27 cellular contexts compared by ENCODE assay signal in the genomic region with DNA sequence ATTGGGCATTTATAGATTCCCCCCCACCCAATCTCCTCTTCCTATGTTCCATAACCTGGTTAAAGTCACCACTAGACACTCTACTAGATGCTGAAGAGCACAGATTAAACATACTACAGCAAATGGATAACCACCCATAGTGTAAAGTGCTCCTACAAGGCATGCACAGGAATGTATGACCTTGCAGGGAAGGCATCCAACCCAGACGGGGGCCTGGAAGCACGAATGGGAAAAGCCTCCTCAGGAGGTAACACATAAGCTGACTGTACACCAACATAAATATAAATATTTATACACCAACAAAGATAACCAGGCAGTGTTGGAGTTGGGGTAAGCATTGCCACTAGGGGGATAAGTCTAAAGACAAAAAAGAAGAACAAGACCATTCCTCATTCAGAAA.
DNase-seq lines count a peak whose midpoint lies in the region; ATAC-seq and TF ChIP-seq lines count a peak whose summit lies in the region.
"Had no signal": no experiment of that assay in that cellular context is flagged by ENCODE, and none has a peak within 500 bp of the region (broad histone marks: within the 10 kb centered on the region; RNA-seq: fewer than 3 reads in every experiment).

No MANE protein-coding gene starts in this region.

- H3K4me1 Mint-ChIP-seq in endodermal cell (no peaks in the 10 kb centered on the region), neural progenitor cell (no peaks in the 10 kb centered on the region)
- H3K4me1 Mint-ChIP-seq in activated T-cell treated with anti-CD3 and anti-CD28 coated beads, Interleukin-2, amount 50 U/mL, for 72 hours (ENCODE audit: low read depth), result no peaks in the 10 kb centered on the region
- H3K4me1 Mint-ChIP-seq: CD4-positive, CD25-positive, alpha-beta regulatory T cell; T-cell had no signal

- H3K27me3 Mint-ChIP-seq in endodermal cell (ENCODE audit: insufficient read depth), result no peaks in the 10 kb centered on the region
- H3K27me3 Mint-ChIP-seq in neural progenitor cell (ENCODE audit: insufficient read depth, low read depth), result no peaks in the 10 kb centered on the region
- no peaks in the 10 kb centered on the region for H3K27me3 Mint-ChIP-seq in activated T-cell treated with anti-CD3 and anti-CD28 coated beads, Interleukin-2, amount 50 U/mL, for 72 hours (ENCODE audit: low read depth)
- H3K27me3 Mint-ChIP-seq: CD4-positive, CD25-positive, alpha-beta regulatory T cell; T-cell had no signal

- H3K9me3 Mint-ChIP-seq in endodermal cell, result peaks cover 14% of the 10 kb centered on the region
- H3K9me3 Mint-ChIP-seq in neural progenitor cell, result peaks cover 7% of the 10 kb centered on the region
- H3K9me3 Mint-ChIP-seq in activated T-cell treated with anti-CD3 and anti-CD28 coated beads, Interleukin-2, amount 50 U/mL, for 72 hours, result peaks cover 1 to 4% of the 10 kb centered on the region in 2 donors
- H3K9me3 Mint-ChIP-seq: T-cell had no signal

- H3K4me3 ChIP-seq in DOHH2 (ENCODE audit: low read length) (no peak overlapping the region), LNCaP clone FGC (ENCODE audit: low read depth, low read length) (no peak overlapping the region), endodermal cell (ENCODE audit: low read length) (no peak overlapping the region), neural progenitor cell (no peak overlapping the region)
- H3K4me3 ChIP-seq: GM12878 had no signal

- H4K20me1 ChIP-seq in DOHH2 (ENCODE audit: control insufficient read depth, insufficient read depth, low read depth, low read length), result no peaks in the 10 kb centered on the region
- no peaks in the 10 kb centered on the region for H4K20me1 ChIP-seq in neural progenitor cell (ENCODE audit: low read depth)

- H3K79me2 ChIP-seq in DOHH2 (ENCODE audit: control insufficient read depth, low read length) (no peaks in the 10 kb centered on the region), neural progenitor cell (ENCODE audit: low read depth) (no peaks in the 10 kb centered on the region)

- H2AFZ ChIP-seq in neural progenitor cell (replicated peaks), result no peak overlapping the region

- no peaks in the 10 kb centered on the region for H3K9me2 ChIP-seq in DOHH2 (replicated peaks; ENCODE audit: control insufficient read depth, low read length)
- H3K9me2 ChIP-seq: SK-N-SH had no signal

- H3K27ac Mint-ChIP-seq in endodermal cell (no peak overlapping the region), neural progenitor cell (no peak overlapping the region)
- H3K27ac Mint-ChIP-seq in activated T-cell treated with anti-CD3 and anti-CD28 coated beads, Interleukin-2, amount 50 U/mL, for 72 hours, result no peak overlapping the region
- H3K27ac Mint-ChIP-seq: CD4-positive, CD25-positive, alpha-beta regulatory T cell; T-cell had no signal

- H3K27ac ChIP-seq in DOHH2 (ENCODE audit: low read depth, low read length), result no peak overlapping the region
- no peak overlapping the region for H3K27ac ChIP-seq in endodermal cell (ENCODE audit: low read depth, low read length)
- no peak overlapping the region for H3K27ac ChIP-seq in neural progenitor cell
- H3K27ac ChIP-seq: HL-60 had no signal

- 74% methylated on average over 2 of the region's 2 CpGs; no CpG with 5 or more reads in 1 of the 2 experiments for WGBS in endodermal cell (ENCODE audit: insufficient coverage in 1 of 2, insufficient read length in 1 of 2), 2 experiments

- ATAC-seq in GM19467 (IDR thresholded peaks at IDR 0.05; ENCODE audit: unreplicated experiment) (no peak), HG02973 (IDR thresholded peaks at IDR 0.05; ENCODE audit: unreplicated experiment) (no peak)
- no peak for ATAC-seq in activated T-cell treated with anti-CD3 and anti-CD28 coated beads, Interleukin-2, amount 50 U/mL, for 72 hours (replicated peaks in 1 of 2)
- ATAC-seq: GM12878, T-cell had no signal

- peak; percentile 18 for TF ChIP-seq CTCF in DOHH2 (IDR thresholded peaks at IDR 0.05; ENCODE audit: low read depth, low read length, poor library complexity, severe bottlenecking)
- TF ChIP-seq CTCF in LNCaP clone FGC (IDR thresholded peaks at IDR 0.05; ENCODE audit: control insufficient read depth, extremely low read depth, insufficient read depth), result 0 out of 2 replicates have a peak, but pooled peaks have one; percentile 5
- TF ChIP-seq CTCF in endodermal cell (conservative IDR thresholded peaks at IDR 0.05), result peak; percentile 56
- TF ChIP-seq CTCF in neural progenitor cell (IDR thresholded peaks at IDR 0.05), result peak; percentile 26

- no peak overlapping the region for H3K9ac ChIP-seq in endodermal cell (ENCODE audit: extremely low read depth, low read length, poor library complexity, severe bottlenecking)
- H3K9ac ChIP-seq in neural progenitor cell, result no peak overlapping the region
- H3K9ac ChIP-seq: SK-N-SH had no signal

- no peak overlapping the region for H3K4me3 Mint-ChIP-seq in endodermal cell
- no peak overlapping the region for H3K4me3 Mint-ChIP-seq in neural progenitor cell
- no peak overlapping the region for H3K4me3 Mint-ChIP-seq in activated T-cell treated with anti-CD3 and anti-CD28 coated beads, Interleukin-2, amount 50 U/mL, for 72 hours
- H3K4me3 Mint-ChIP-seq: CD4-positive, CD25-positive, alpha-beta regulatory T cell; T-cell had no signal

- no peaks in the 10 kb centered on the region for H3K27me3 ChIP-seq in DOHH2 (ENCODE audit: control insufficient read depth, low read length)
- H3K27me3 ChIP-seq in endodermal cell (ENCODE audit: control insufficient read depth, insufficient read depth, low read length, poor library complexity, severe bottlenecking), result no peaks in the 10 kb centered on the region
- no peaks in the 10 kb centered on the region for H3K27me3 ChIP-seq in neural progenitor cell

- H3K4me2 ChIP-seq in DOHH2 (ENCODE audit: low read length), result no peak overlapping the region
- no peak overlapping the region for H3K4me2 ChIP-seq in neural progenitor cell
- H3K4me2 ChIP-seq: SK-N-SH had no signal

- H3K4me1 ChIP-seq in DOHH2 (ENCODE audit: control insufficient read depth, low read length), result no peaks in the 10 kb centered on the region
- H3K4me1 ChIP-seq in endodermal cell (ENCODE audit: control insufficient read depth, insufficient read depth, low read length), result no peaks in the 10 kb centered on the region
- no peaks in the 10 kb centered on the region for H3K4me1 ChIP-seq in neural progenitor cell

- H3K36me3 Mint-ChIP-seq in endodermal cell (ENCODE audit: low read depth) (no peaks in the 10 kb centered on the region), neural progenitor cell (no peaks in the 10 kb centered on the region)
- H3K36me3 Mint-ChIP-seq in activated T-cell treated with anti-CD3 and anti-CD28 coated beads, Interleukin-2, amount 50 U/mL, for 72 hours (ENCODE audit: insufficient read depth in 2 of 2), result no peaks in the 10 kb centered on the region
- H3K36me3 Mint-ChIP-seq: CD4-positive, CD25-positive, alpha-beta regulatory T cell; T-cell had no signal

- DNase-seq in LNCaP clone FGC (ENCODE audit: low read depth) (no peak), endodermal cell (no peak), neural progenitor cell (ENCODE audit: low spot score) (no peak)
- no peak for DNase-seq in activated T-cell treated with anti-CD3 and anti-CD28 coated beads, Interleukin-2, amount 50 U/mL, for 72 hours
- DNase-seq in stimulated activated CD4-positive, alpha-beta T cell treated with anti-CD3 and anti-CD28 coated beads, Interleukin-2, amount 100 ng/mL, for 24 hours, result no peak
- DNase-seq: ACHN; CD4-positive, CD25-positive, alpha-beta regulatory T cell; COR-L47; DMS 273 treated with DMSO at 0.1 percent for 48 hours; DND-41; H7; NCI-H1092; NCI-H146; NCI-H2029 treated with DMSO at 0.1 percent for 48 hours; NCI-H2171; NCI-H446; NCI-H526 treated with DMSO at 0.1 percent for 48 hours; NK-92 treated with Interleukin-12 subunit alpha and Interleukin-12 subunit beta, amount 100 ng/mL, for 24 hours; RPMI8226; SHP77 treated with DMSO at 0.1 percent for 48 hours; SK-N-SH; T-cell had no signal

- no peaks in the 10 kb centered on the region for H3K36me3 ChIP-seq in DOHH2 (ENCODE audit: control insufficient read depth, low read length)
- no peaks in the 10 kb centered on the region for H3K36me3 ChIP-seq in endodermal cell (ENCODE audit: control insufficient read depth, insufficient read depth, low read length)
- H3K36me3 ChIP-seq in neural progenitor cell, result no peaks in the 10 kb centered on the region

- H3F3A ChIP-seq in DOHH2 (ENCODE audit: control insufficient read depth, insufficient read depth) (no peaks in the 10 kb centered on the region), neural progenitor cell (ENCODE audit: low read depth) (no peaks in the 10 kb centered on the region)

- H3K9me3 ChIP-seq in DOHH2 (ENCODE audit: control insufficient read depth, insufficient read depth, low read length) (no peaks in the 10 kb centered on the region), endodermal cell (ENCODE audit: control insufficient read depth, low read length) (no peaks in the 10 kb centered on the region), neural progenitor cell (ENCODE audit: low read depth) (no peaks in the 10 kb centered on the region)
- H3K9me3 ChIP-seq: SK-N-SH had no signal

Comparison
In these comparisons a context has a peak if more than half of its experiments do, and no peak if none do; other contexts are left out.
1. CTCF ChIP-seq: peak in every context shown above with its lines; median percentile 56 in endodermal cell; 26 in neural progenitor cell; 18 in DOHH2; 5 in LNCaP clone FGC.